8 cellular contexts compared by ENCODE assay signal in genomic region chr5:135466178-135467050, GRCh38. TPM values are rescaled to one million over a fixed set of nuclear protein-coding genes. Genes with fewer than 3 reads are reported as not detected.
DNase-seq lines count a peak whose midpoint lies in the region; ATAC-seq and TF ChIP-seq lines count a peak whose summit lies in the region.

No MANE protein-coding gene starts in this region.

- TF ChIP-seq CTCF in GM10266 (IDR thresholded peaks at IDR 0.05; ENCODE audit: control insufficient read depth, insufficient read depth, low read depth, missing control alignments): peak; percentile 86

- peak; percentile 79 for DNase-seq in GM10266 (ENCODE audit: extremely low spot score)
- DNase-seq in NCI-H2171 treated with DMSO at 0.1 percent for 48 hours (lab: John Stamatoyannopoulos, UW): peak; percentile 70
- peak; percentile 58 to 68 for DNase-seq in activated CD4-positive, alpha-beta T cell treated with anti-CD3 and anti-CD28 coated beads for 24 hours (ENCODE audit: low read depth in 2 of 2)
- peak; percentile 87 for DNase-seq in cerebellum (ENCODE audit: low spot score)
- DNase-seq in left lobe of liver (ENCODE audit: low spot score): peak; percentile 72
- peak; percentile 75 for DNase-seq in stimulated activated CD4-positive, alpha-beta T cell treated with anti-CD3 and anti-CD28 coated beads, Interleukin-4, amount 100 ng/mL, for 1 hour
- no peak for DNase-seq in NK-92 (lab: John Stamatoyannopoulos, UW; ENCODE audit: unreplicated experiment)

- ATAC-seq in HG02759 (IDR thresholded peaks at IDR 0.05; ENCODE audit: unreplicated experiment) (peak; percentile 80), left lobe of liver (peak; percentile 98)

RNA-seq across cellular contexts. Expression of gene TIFAB, which starts 14.3 kb away (rescaled TPM):
- total RNA-seq in cerebellum: not detected
- total RNA-seq in left lobe of liver: not detected

RNA-seq across cellular contexts. Expression of gene DCANP1, which starts 19.3 kb away (rescaled TPM):
- total RNA-seq in cerebellum: not detected
- not detected for total RNA-seq in left lobe of liver
